In genomic region chr2:58398406-58398805, GRCh38 we compare ENCODE assay signal across 36 cellular contexts.
"Had no signal": no experiment of that assay in that cellular context is flagged by ENCODE, and none has a peak within 500 bp of the region (broad histone marks: within the 10 kb centered on the region; RNA-seq: fewer than 3 reads in every experiment).

No MANE protein-coding gene starts in this region.

- DNase-seq: Kasumi-1, MG63, MM.1S, MV-4-11, NCI-H1048, NCI-H1092, NCI-H1092 treated with DMSO at 0.1 percent for 48 hours, NCI-H1105, NCI-H1105 treated with DMSO at 0.1 percent for 48 hours, NCI-H1417, NCI-H1417 treated with DMSO at 0.1 percent for 48 hours, NCI-H1436, NCI-H1436 treated with DMSO at 0.1 percent for 48 hours, NCI-H146, NCI-H1694, NCI-H1694 treated with DMSO at 0.1 percent for 48 hours, NCI-H187, NCI-H187 treated with DMSO at 0.1 percent for 48 hours, NCI-H1930, NCI-H2029, NCI-H2029 treated with DMSO at 0.1 percent for 48 hours, NCI-H2081, NCI-H2081 treated with DMSO at 0.1 percent for 48 hours, NCI-H2107, NCI-H2171, NCI-H2171 treated with DMSO at 0.1 percent for 48 hours, NCI-H2227 treated with DMSO at 0.1 percent for 48 hours, NCI-H226, NCI-H345, NCI-H446, NCI-H446 treated with DMSO at 0.1 percent for 48 hours, NCI-H510A, NCI-H510A treated with DMSO at 0.1 percent for 48 hours, NCI-H524, NCI-H524 treated with DMSO at 0.1 percent for 48 hours, NCI-H526 had no signal

- H3K27me3 ChIP-seq: MG63 had no signal

- H3K9me3 ChIP-seq: MG63 had no signal

- H3K4me3 ChIP-seq: MG63 had no signal

- H3K36me3 ChIP-seq: MG63 had no signal
